8 cellular contexts compared by ENCODE assay signal in the genomic region with DNA sequence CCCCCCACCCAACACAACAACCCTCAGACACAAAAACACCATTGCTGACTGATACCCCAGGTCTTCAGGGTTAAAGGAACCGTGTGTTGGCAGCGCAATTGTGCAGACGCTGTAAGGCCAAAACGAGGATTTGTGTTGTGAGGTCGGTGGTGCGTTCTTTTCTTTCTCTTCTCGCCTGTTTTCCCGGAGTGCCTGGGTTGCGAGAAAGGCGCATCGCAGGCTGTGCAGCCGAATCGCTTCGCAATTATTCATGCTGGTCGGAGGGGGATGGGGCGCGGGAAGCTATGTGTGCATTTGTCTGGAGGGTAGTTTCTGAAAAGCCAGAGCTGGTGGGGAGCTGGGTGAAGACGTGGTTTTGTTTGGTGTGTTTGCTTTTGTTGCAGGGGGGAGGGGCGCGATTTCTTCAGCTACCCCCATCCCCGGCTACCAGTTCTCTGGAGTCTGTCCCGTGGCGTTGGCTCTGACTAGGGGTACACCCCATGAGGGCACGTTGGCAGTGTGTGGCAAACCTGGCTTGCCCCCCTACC. TPM values are rescaled to one million over a fixed set of nuclear protein-coding genes. Genes with fewer than 3 reads are reported as not detected.
DNase-seq lines count a peak whose midpoint lies in the region; ATAC-seq lines count a peak whose summit lies in the region.

No MANE protein-coding gene starts in this region.

- no peaks in the 10 kb centered on the region for H3K9me3 Mint-ChIP-seq in activated T-helper 1 cell treated with anti-CD3 and anti-CD28 coated beads, Interleukin-12 subunit alpha, Interleukin-12 subunit beta, Interleukin-2, Interleukin-4 antibody, amounts not matched to agents 30 ng/mL and 10 ng/mL and 1 ng/mL, durations not matched to agents 14 hours and 24 hours and 36 hours

- H3K36me3 ChIP-seq in muscle layer of duodenum (ENCODE audit: control insufficient read depth in 1 of 2, insufficient read depth in 2 of 2, low read length in 2 of 2) = no peaks in the 10 kb centered on the region

- H3K27ac Mint-ChIP-seq in activated T-helper 1 cell treated with anti-CD3 and anti-CD28 coated beads, Interleukin-12 subunit alpha, Interleukin-12 subunit beta, Interleukin-2, Interleukin-4 antibody, amounts not matched to agents 30 ng/mL and 10 ng/mL and 1 ng/mL, durations not matched to agents 14 hours and 24 hours and 36 hours = peak overlapping the region; percentile 93

- no peaks in the 10 kb centered on the region for H3K9me3 ChIP-seq in muscle layer of duodenum (ENCODE audit: control insufficient read depth in 1 of 2, low read length in 2 of 2)

- peaks cover 63% of the 10 kb centered on the region for H3K4me1 Mint-ChIP-seq in activated T-helper 1 cell treated with anti-CD3 and anti-CD28 coated beads, Interleukin-12 subunit alpha, Interleukin-12 subunit beta, Interleukin-2, Interleukin-4 antibody, amounts not matched to agents 30 ng/mL and 10 ng/mL and 1 ng/mL, durations not matched to agents 14 hours and 24 hours and 36 hours (ENCODE audit: low read depth)

- intact Hi-C loops in activated T-helper 1 cell treated with anti-CD3 and anti-CD28 coated beads, Interleukin-12 subunit alpha, Interleukin-12 subunit beta, Interleukin-2, Interleukin-4 antibody, amounts not matched to agents 30 ng/mL and 10 ng/mL and 1 ng/mL, durations not matched to agents 14 hours and 24 hours and 36 hours (cut with micrococcal nuclease) = loop anchor here (2.0 kb wide), 3 partner anchors 141 to 357 kb away; partner anchors contain the start of genes DUSP5 and SMC3

- peak overlapping the region; percentile 98 for H3K4me3 Mint-ChIP-seq in activated T-helper 1 cell treated with anti-CD3 and anti-CD28 coated beads, Interleukin-12 subunit alpha, Interleukin-12 subunit beta, Interleukin-2, Interleukin-4 antibody, amounts not matched to agents 30 ng/mL and 10 ng/mL and 1 ng/mL, durations not matched to agents 14 hours and 24 hours and 36 hours

- peaks cover 7% of the 10 kb centered on the region for H3K36me3 Mint-ChIP-seq in activated T-helper 1 cell treated with anti-CD3 and anti-CD28 coated beads, Interleukin-12 subunit alpha, Interleukin-12 subunit beta, Interleukin-2, Interleukin-4 antibody, amounts not matched to agents 30 ng/mL and 10 ng/mL and 1 ng/mL, durations not matched to agents 14 hours and 24 hours and 36 hours (ENCODE audit: low read depth)

- peak overlapping the region; percentile 81 to 97 for H3K4me3 ChIP-seq in muscle layer of duodenum (ENCODE audit: low read depth in 1 of 2, low read length in 2 of 2)

- peaks cover 0 to 30% of the 10 kb centered on the region in 2 donors for H3K4me1 ChIP-seq in muscle layer of duodenum (ENCODE audit: control insufficient read depth in 1 of 2, insufficient read depth in 2 of 2, low read length in 2 of 2)

- H3K27me3 ChIP-seq in muscle layer of duodenum (ENCODE audit: low read depth, low read length) = no peaks in the 10 kb centered on the region

- peak overlapping the region; percentile 72 for H3K27ac ChIP-seq in muscle layer of duodenum (ENCODE audit: low read length)

- DNase-seq in NCI-H1417 (lab: John Stamatoyannopoulos, UW) (peak; percentile 41 to 54 (median 50)), NCI-H1417 treated with DMSO at 0.1 percent for 48 hours (lab: John Stamatoyannopoulos, UW) (no peak), NCI-H526 (lab: John Stamatoyannopoulos, UW) (peak; percentile 53 to 75), stromal cell of bone marrow (ENCODE audit: low read depth) (peak; percentile 25), GOT3 (lab: John Stamatoyannopoulos, UW) (no peak)
- peak; percentile 59 for DNase-seq in activated T-helper 1 cell treated with anti-CD3 and anti-CD28 coated beads, Interleukin-12 subunit alpha, Interleukin-12 subunit beta, Interleukin-2, Interleukin-4 antibody, amounts not matched to agents 30 ng/mL and 10 ng/mL and 1 ng/mL, durations not matched to agents 14 hours and 24 hours and 36 hours (ENCODE audit: low spot score)

- ATAC-seq in esophagus mucosa = peak; percentile 0

- H3K27me3 Mint-ChIP-seq in activated T-helper 1 cell treated with anti-CD3 and anti-CD28 coated beads, Interleukin-12 subunit alpha, Interleukin-12 subunit beta, Interleukin-2, Interleukin-4 antibody, amounts not matched to agents 30 ng/mL and 10 ng/mL and 1 ng/mL, durations not matched to agents 14 hours and 24 hours and 36 hours (ENCODE audit: insufficient read depth) = peaks cover 22% of the 10 kb centered on the region

RNA-seq across cellular contexts. Expression of gene MXI1, which starts 2.1 kb away (rescaled TPM):
- 14.7 and 15.1 TPM in 2 replicates for total RNA-seq in activated T-helper 1 cell treated with anti-CD3 and anti-CD28 coated beads, Interleukin-12 subunit alpha, Interleukin-12 subunit beta, Interleukin-2, Interleukin-4 antibody, amounts not matched to agents 30 ng/mL and 10 ng/mL and 1 ng/mL, durations not matched to agents 14 hours and 24 hours and 36 hours
- total RNA-seq in esophagus mucosa = 35.8 TPM

Comparison
In these comparisons a context has a peak if more than half of its experiments do, and no peak if none do; other contexts are left out.
1. DNase-seq: peak in NCI-H1417 (3 of 3), NCI-H526 (2 of 2), activated T-helper 1 cell treated with anti-CD3 and anti-CD28 coated beads, Interleukin-12 subunit alpha, Interleukin-12 subunit beta, Interleukin-2, Interleukin-4 antibody, amounts not matched to agents 30 ng/mL and 10 ng/mL and 1 ng/mL, durations not matched to agents 14 hours and 24 hours and 36 hours (single experiment) and stromal cell of bone marrow (single experiment); none in NCI-H1417 treated with DMSO at 0.1 percent for 48 hours (single experiment) and GOT3 (single experiment).